Comparison of ENCODE assay signal across 8 cellular contexts in the genomic region with DNA sequence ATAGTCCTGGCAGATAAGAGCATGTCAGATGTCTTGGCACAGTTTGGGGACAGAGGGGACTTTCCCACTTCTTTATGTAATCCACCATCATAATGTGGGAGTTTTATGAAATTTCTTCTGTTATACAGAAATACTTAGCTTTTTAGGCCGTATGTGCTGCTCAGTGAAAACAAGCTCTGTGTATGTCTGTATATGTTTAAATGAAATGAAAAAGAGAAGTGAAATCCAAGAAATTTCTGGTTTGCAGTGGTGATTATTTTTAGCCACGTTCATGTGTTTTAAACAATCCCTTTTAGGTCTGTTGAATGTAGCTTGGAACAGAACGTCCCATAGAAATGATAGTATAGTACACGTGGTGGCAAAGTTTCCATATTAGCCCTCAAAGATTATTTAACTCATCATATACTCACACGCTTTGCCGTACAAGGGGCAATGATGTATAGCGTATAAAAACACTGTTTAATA. TPM values are rescaled to one million over a fixed set of nuclear protein-coding genes. Genes with fewer than 3 reads are reported as not detected.
DNase-seq lines count a peak whose midpoint lies in the region; ATAC-seq and TF ChIP-seq lines count a peak whose summit lies in the region.

No MANE protein-coding gene starts in this region.

- no peaks in the 10 kb centered on the region for H3K27me3 ChIP-seq in KMS-11 (ENCODE audit: insufficient read depth, low read depth)
- no peaks in the 10 kb centered on the region for H3K27me3 ChIP-seq in naive thymus-derived CD4-positive, alpha-beta T cell (ENCODE audit: control insufficient read depth in 2 of 2, insufficient read depth in 2 of 2, low read length in 2 of 2)
- no peaks in the 10 kb centered on the region for H3K27me3 ChIP-seq in CD8-positive, alpha-beta T cell (ENCODE audit: insufficient read depth, low read length)

- peak overlapping the region; percentile 84 for H3K4me2 ChIP-seq in KMS-11

- H3K4me3 ChIP-seq in KMS-11 (IDR thresholded peaks at IDR 0.05; ENCODE audit: insufficient read depth, low read depth, low read length): no peak overlapping the region
- no peak overlapping the region for H3K4me3 ChIP-seq in naive thymus-derived CD4-positive, alpha-beta T cell (ENCODE audit: low read length)
- H3K4me3 ChIP-seq in CD8-positive, alpha-beta T cell (ENCODE audit: low read depth, low read length): no peak overlapping the region

- H3K4me3 Mint-ChIP-seq in naive thymus-derived CD4-positive, alpha-beta T cell: no peak overlapping the region
- H3K4me3 Mint-ChIP-seq in CD8-positive, alpha-beta T cell: no peak overlapping the region

- H4K20me1 ChIP-seq in KMS-11 (ENCODE audit: insufficient read depth): no peaks in the 10 kb centered on the region

- no peaks in the 10 kb centered on the region for H3K36me3 Mint-ChIP-seq in naive thymus-derived CD4-positive, alpha-beta T cell
- H3K36me3 Mint-ChIP-seq in CD8-positive, alpha-beta T cell: no peaks in the 10 kb centered on the region

- H3K9me3 Mint-ChIP-seq in naive thymus-derived CD4-positive, alpha-beta T cell: no peaks in the 10 kb centered on the region
- H3K9me3 Mint-ChIP-seq in CD8-positive, alpha-beta T cell: no peaks in the 10 kb centered on the region

- no peaks in the 10 kb centered on the region for H3K4me1 Mint-ChIP-seq in naive thymus-derived CD4-positive, alpha-beta T cell
- no peaks in the 10 kb centered on the region for H3K4me1 Mint-ChIP-seq in CD8-positive, alpha-beta T cell (ENCODE audit: low read depth)

- TF ChIP-seq CTCF in KMS-11 (conservative IDR thresholded peaks at IDR 0.05; ENCODE audit: low read depth, low read length): no peak
- TF ChIP-seq CTCF in CD8-positive, alpha-beta T cell (IDR thresholded peaks at IDR 0.05): no peak

- no peak overlapping the region for H2AFZ ChIP-seq in KMS-11 (ENCODE audit: low read depth)

- peaks cover 0 to 11% (median 0%) of the 10 kb centered on the region in 5 donors for H3K27me3 Mint-ChIP-seq in naive thymus-derived CD4-positive, alpha-beta T cell
- no peaks in the 10 kb centered on the region for H3K27me3 Mint-ChIP-seq in CD8-positive, alpha-beta T cell (ENCODE audit: low read depth)

- DNase-seq in naive thymus-derived CD4-positive, alpha-beta T cell: no peak
- no peak for DNase-seq in activated CD8-positive, alpha-beta memory T cell treated with anti-CD3 and anti-CD28 coated beads, Interleukin-2, amount 50 U/mL, for 4 hours
- no peak for DNase-seq in stimulated activated CD4-positive, alpha-beta T cell treated with anti-CD3 and anti-CD28 coated beads, Interleukin-2, amount 100 ng/mL, for 24 hours
- DNase-seq in cerebellar nuclear complex (lab: John Stamatoyannopoulos, UW): no peak
- DNase-seq in CD8-positive, alpha-beta T cell: no peak

- POLR2A ChIA-PET in naive thymus-derived CD4-positive, alpha-beta T cell (lab: Charles Lee): no interaction called here
- POLR2A ChIA-PET in CD8-positive, alpha-beta T cell (lab: Charles Lee): no interaction called here

- CTCF ChIA-PET in naive thymus-derived CD4-positive, alpha-beta T cell (lab: Charles Lee): no interaction called here
- CTCF ChIA-PET in CD8-positive, alpha-beta T cell (lab: Charles Lee): no interaction called here

- peak; percentile 48 for ATAC-seq in GM18861 (IDR thresholded peaks at IDR 0.05; ENCODE audit: unreplicated experiment)
- ATAC-seq in HG02571 (IDR thresholded peaks at IDR 0.05; ENCODE audit: unreplicated experiment): peak; percentile 49
- ATAC-seq in naive thymus-derived CD4-positive, alpha-beta T cell: peak; percentile 31
- no peak for ATAC-seq in CD8-positive, alpha-beta T cell

- no peaks in the 10 kb centered on the region for H3K36me3 ChIP-seq in KMS-11 (ENCODE audit: insufficient read depth)
- no peaks in the 10 kb centered on the region for H3K36me3 ChIP-seq in naive thymus-derived CD4-positive, alpha-beta T cell (ENCODE audit: control insufficient read depth in 2 of 3, insufficient read depth in 3 of 3, low read length in 3 of 3)
- H3K36me3 ChIP-seq in CD8-positive, alpha-beta T cell (ENCODE audit: insufficient read depth, low read length): no peaks in the 10 kb centered on the region

- H3K79me2 ChIP-seq in KMS-11 (ENCODE audit: insufficient read depth, low read depth): peaks cover 36% of the 10 kb centered on the region; the same call in 1 of the 2 replicates

- no peaks in the 10 kb centered on the region for H3K9me3 ChIP-seq in naive thymus-derived CD4-positive, alpha-beta T cell (ENCODE audit: control insufficient read depth in 2 of 3, low read length in 3 of 3)
- H3K9me3 ChIP-seq in CD8-positive, alpha-beta T cell (ENCODE audit: low read length): no peaks in the 10 kb centered on the region

- H3K9ac ChIP-seq in KMS-11: peak overlapping the region; percentile 3; the same call in 1 of the 2 replicates

- no peak overlapping the region for H3K27ac Mint-ChIP-seq in naive thymus-derived CD4-positive, alpha-beta T cell
- H3K27ac Mint-ChIP-seq in CD8-positive, alpha-beta T cell: no peak overlapping the region

- intact Hi-C loops in naive thymus-derived CD4-positive, alpha-beta T cell (cut with micrococcal nuclease): no loop called here
- intact Hi-C loops in CD8-positive, alpha-beta T cell (cut with DNase I, micrococcal nuclease): no loop called here

- peaks cover 72% of the 10 kb centered on the region for H3K4me1 ChIP-seq in KMS-11 (ENCODE audit: low read depth, poor library complexity, severe bottlenecking)
- H3K4me1 ChIP-seq in naive thymus-derived CD4-positive, alpha-beta T cell (ENCODE audit: control insufficient read depth in 2 of 2, insufficient read depth in 2 of 2, low read length in 2 of 2): no peaks in the 10 kb centered on the region
- no peaks in the 10 kb centered on the region for H3K4me1 ChIP-seq in CD8-positive, alpha-beta T cell (ENCODE audit: insufficient read depth, low read length)

- peak overlapping the region; percentile 53; the same call in 1 of the 2 replicates for H3K27ac ChIP-seq in KMS-11
- H3K27ac ChIP-seq in naive thymus-derived CD4-positive, alpha-beta T cell (ENCODE audit: low read depth, low read length): no peak overlapping the region
- H3K27ac ChIP-seq in CD8-positive, alpha-beta T cell (ENCODE audit: low read depth, low read length): no peak overlapping the region

RNA-seq across cellular contexts. Expression of gene GAB1, which starts 41.0 kb away (rescaled TPM):
- 1 to 10 TPM in 2 of 5 experiments, under 1 TPM in 2, not detected in 1; 0.67 to 6.4 (median 2.2) TPM for total RNA-seq in naive thymus-derived CD4-positive, alpha-beta T cell
- not detected for polyA plus RNA-seq in naive thymus-derived CD4-positive, alpha-beta T cell
- total RNA-seq in CD8-positive, alpha-beta T cell: 1 to 10 TPM in 1 of 2 experiments, under 1 TPM in 1; 0.98 to 1.5 TPM
